In genomic region chr19:29420482-29421185, GRCh38 we compare ENCODE assay signal across 16 cellular contexts.
A peak's percentile ranks its signal among the peaks of the same experiment; 100 is the strongest.
DNase-seq lines count a peak whose midpoint lies in the region; ATAC-seq, FAIRE-seq and TF ChIP-seq lines count a peak whose summit lies in the region.
"Had no signal": no experiment of that assay in that cellular context is flagged by ENCODE, and none has a peak within 500 bp of the region (broad histone marks: within the 10 kb centered on the region; RNA-seq: fewer than 3 reads in every experiment).

No MANE protein-coding gene starts in this region.

- TF ChIP-seq CTCF in HEK293 (tag by site-specific recombination; IDR thresholded peaks at IDR 0.05) (no peak), H1 (IDR thresholded peaks at IDR 0.05; ENCODE audit: control extremely low read depth in 1 of 3, insufficient read depth in 1 of 3, low read depth in 1 of 3, low read length in 3 of 3) (no peak), smooth muscle cell (IDR thresholded peaks at IDR 0.05; ENCODE audit: borderline replicate concordance, insufficient read depth, poor library complexity, severe bottlenecking) (no peak)

- TF ChIP-seq POLR2A in H1 (IDR thresholded peaks at IDR 0.05; ENCODE audit: control extremely low read depth in 1 of 2, low read depth in 2 of 2, low read length in 2 of 2) = no peak

- no peak overlapping the region for H3K4me2 ChIP-seq in H1 (ENCODE audit: insufficient read depth in 1 of 2, low read depth in 2 of 2, low read length in 2 of 2)
- peak overlapping the region; percentile 55 for H3K4me2 ChIP-seq in smooth muscle cell

- no peaks in the 10 kb centered on the region for H3K9me3 ChIP-seq in HEK293 (ENCODE audit: control insufficient read depth, insufficient read depth, low read depth, low read length)
- peaks cover 0 to 13% of the 10 kb centered on the region in 2 experiments; a peak in 2 of 4 replicates for H3K9me3 ChIP-seq in H1 (ENCODE audit: insufficient read depth in 2 of 2, low read depth in 1 of 2, low read length in 1 of 2)
- no peaks in the 10 kb centered on the region for H3K9me3 ChIP-seq in smooth muscle cell (replicated peaks; ENCODE audit: low read depth)

- H3K14ac ChIP-seq in H1 (ENCODE audit: insufficient read length) = no peak overlapping the region

- ATAC-seq in GM18909 (IDR thresholded peaks at IDR 0.05; ENCODE audit: poor library complexity, unreplicated experiment) = no peak

- no peak overlapping the region for H4K5ac ChIP-seq in H1 (ENCODE audit: insufficient read length, low read depth, low read length)

- TF ChIP-seq EP300 in H1 (IDR thresholded peaks at IDR 0.05; ENCODE audit: borderline replicate concordance in 1 of 2, low read depth in 2 of 2, low read length in 2 of 2) = no peak

- H2BK12ac ChIP-seq in H1 (ENCODE audit: low read depth, low read length) = no peak overlapping the region

- H3K36me3 ChIP-seq in HEK293 (ENCODE audit: control insufficient read depth in 2 of 2, insufficient read depth in 1 of 2, low read length in 2 of 2) (no peaks in the 10 kb centered on the region), H1 (ENCODE audit: control insufficient read depth in 2 of 4, insufficient read depth in 4 of 4, low read length in 3 of 4) (no peaks in the 10 kb centered on the region), smooth muscle cell (ENCODE audit: low read depth) (no peaks in the 10 kb centered on the region)

- POLR2A ChIA-PET in HEK293 (lab: Yijun Ruan, JAX) (no interaction called here), H1 (lab: Charles Lee; ENCODE audit: partially characterized antibody) (no interaction called here)

- H3K27me3 ChIP-seq in H1 (replicated peaks in 1 of 4; ENCODE audit: control insufficient read depth in 3 of 4, extremely low read depth in 1 of 4, insufficient read depth in 3 of 4, low read length in 3 of 4) (no peaks in the 10 kb centered on the region), smooth muscle cell (ENCODE audit: low read depth) (no peaks in the 10 kb centered on the region)

- H4K8ac ChIP-seq in H1 (ENCODE audit: extremely low read depth, insufficient read depth, low read length) = no peak overlapping the region

- no peaks in the 10 kb centered on the region for H4K20me1 ChIP-seq in H1 (replicated peaks in 1 of 2; ENCODE audit: control insufficient read depth in 1 of 2, insufficient read depth in 2 of 2, low read length in 2 of 2)
- no peaks in the 10 kb centered on the region for H4K20me1 ChIP-seq in smooth muscle cell (ENCODE audit: low read depth)

- H4K91ac ChIP-seq in H1 (replicated peaks; ENCODE audit: insufficient read length, low read length) = no peak overlapping the region

- H2BK120ac ChIP-seq in H1 (replicated peaks; ENCODE audit: low read depth, low read length) = no peak overlapping the region

- TF ChIP-seq RAD21 in H1 (IDR thresholded peaks at IDR 0.05 in 1 of 2, conservative IDR thresholded peaks at IDR 0.05 in 1 of 2; ENCODE audit: low read depth in 2 of 2, low read length in 2 of 2) = no peak

- H3K4me1 ChIP-seq in HEK293 (ENCODE audit: control insufficient read depth, insufficient read depth, low read length) (no peaks in the 10 kb centered on the region), H1 (replicated peaks in 1 of 4; ENCODE audit: control insufficient read depth in 3 of 4, insufficient read depth in 4 of 4, low read length in 3 of 4) (no peaks in the 10 kb centered on the region; a peak in 1 of 7 replicates), smooth muscle cell (ENCODE audit: low read depth) (peaks cover 5% of the 10 kb centered on the region)

- no peak overlapping the region for H3K4me3 ChIP-seq in HEK293 (ENCODE audit: low read depth, low read length)
- H3K4me3 ChIP-seq in H1 (ENCODE audit: extremely low read depth in 1 of 4, insufficient read depth in 2 of 4, low read depth in 3 of 4, low read length in 4 of 4) = no peak overlapping the region
- no peak overlapping the region for H3K4me3 ChIP-seq in smooth muscle cell
- H3K4me3 ChIP-seq: GM23248 had no signal

- no peak overlapping the region for H3K4ac ChIP-seq in H1 (replicated peaks; ENCODE audit: insufficient read length, low read depth, low read length)

- no peak overlapping the region for H2AK5ac ChIP-seq in H1 (ENCODE audit: low read depth, low read length)

- no peak for DNase-seq in H1 (ENCODE audit: low read depth in 1 of 2, low spot score in 2 of 2)
- DNase-seq in smooth muscle cell (lab: John Stamatoyannopoulos, UW; ENCODE audit: unreplicated experiment) = no peak
- no peak for DNase-seq in stimulated activated CD4-positive, alpha-beta T cell treated with anti-CD3 and anti-CD28 coated beads, Interleukin-2, amount 100 ng/mL, for 48 hours
- DNase-seq in HT-29 (ENCODE audit: low spot score) = no peak
- DNase-seq: C1 segment of cervical spinal cord; Calu3; CD4-positive, alpha-beta memory T cell; COR-L47; DMS53; DMS79 treated with DMSO at 0.1 percent for 48 hours; H7; HCEC 1CT had no signal

- H2AFZ ChIP-seq in H1 (ENCODE audit: low read length) = no peak overlapping the region
- H2AFZ ChIP-seq in smooth muscle cell (ENCODE audit: low read depth) = no peak overlapping the region
- H2AFZ ChIP-seq: GM23248 had no signal

- no peak overlapping the region for H3K18ac ChIP-seq in H1 (ENCODE audit: extremely low read depth, low read length)

- no peak for FAIRE-seq in H1 (lab: Jason Lieb, UNC)
- FAIRE-seq: GM18507 had no signal

- H3K9ac ChIP-seq in H1 (replicated peaks in 1 of 4; ENCODE audit: extremely low read depth in 1 of 4, low read depth in 3 of 4, low read length in 3 of 4) (peak overlapping the region in 1 of 4 experiments; percentile 28; a peak in 1 of 7 replicates), smooth muscle cell (ENCODE audit: low read depth) (peak overlapping the region; percentile 54)
- H3K9ac ChIP-seq: GM23248 had no signal

- 90 to 100% methylated on average over 1 to 22 of the region's 22 CpGs for WGBS in H1 (ENCODE audit: extremely low coverage in 1 of 2, insufficient coverage in 1 of 2, insufficient read length in 1 of 2, insufficient replicate concordance in 2 of 2, low coverage in 1 of 2, low lambda C conversion rate in 2 of 2, missing lambda C conversion rate in 1 of 2), 2 experiments
- 57% methylated on average over 13 of the region's 22 CpGs for WGBS in smooth muscle cell (ENCODE audit: low lambda C conversion rate)

- no peak overlapping the region for H2BK20ac ChIP-seq in H1 (ENCODE audit: low read length)

- H2BK5ac ChIP-seq in H1 (ENCODE audit: low read depth, low read length) = no peak overlapping the region

- H3K79me2 ChIP-seq in H1 (ENCODE audit: control insufficient read depth in 1 of 2, insufficient read depth in 2 of 2, low read length in 2 of 2) = no peaks in the 10 kb centered on the region
- H3K79me2 ChIP-seq in smooth muscle cell (ENCODE audit: low read depth) = no peaks in the 10 kb centered on the region

- no peak overlapping the region for H3K56ac ChIP-seq in H1 (replicated peaks; ENCODE audit: insufficient read length, low read depth, low read length)

- CTCF ChIA-PET in HEK293 (lab: Yijun Ruan, JAX) = no interaction called here
- CTCF ChIA-PET in H1 (lab: Charles Lee; ENCODE audit: partially characterized antibody) = interaction anchor here (0.9 kb wide), 1 partner anchor 14 kb away, joined by 3 read pairs; no protein-coding TSS in a partner anchor

- no peak overlapping the region for H2BK15ac ChIP-seq in H1 (ENCODE audit: low read length)

- no peaks in the 10 kb centered on the region for H3K79me1 ChIP-seq in H1 (ENCODE audit: low read depth, low read length)

- no peak overlapping the region for H3K23ac ChIP-seq in H1 (ENCODE audit: insufficient read length)

- H3K23me2 ChIP-seq in H1 (ENCODE audit: low read depth, low read length) = no peaks in the 10 kb centered on the region; the same call in 1 of the 2 replicates

- no peaks in the 10 kb centered on the region for H3F3A ChIP-seq in smooth muscle cell (ENCODE audit: low read depth)

- no peak overlapping the region for H3K27ac ChIP-seq in HEK293 (ENCODE audit: extremely low read depth, low read depth, low read length)
- no peak overlapping the region for H3K27ac ChIP-seq in H1 (ENCODE audit: low read depth, low read length)
- H3K27ac ChIP-seq in smooth muscle cell (ENCODE audit: low read depth) = peak overlapping the region; percentile 89
- H3K27ac ChIP-seq: GM23248 had no signal

TF ChIP-seq in HEK293, 187 proteins besides CTCF, POLR2A, EP300 and RAD21:
- TF ChIP-seq EGR2 (tag by site-specific recombination; IDR thresholded peaks at IDR 0.05; ENCODE audit: low read depth) = peak; percentile 96
- peak; percentile 94 for TF ChIP-seq ZFHX2 (tag by site-specific recombination; conservative IDR thresholded peaks at IDR 0.05)
- no peak for TF ChIP-seq ZBTB20 (tag by site-specific recombination; IDR thresholded peaks at IDR 0.05)

TF ChIP-seq in H1, 55 proteins besides CTCF, POLR2A, EP300 and RAD21:
- TF ChIP-seq MAFK (IDR thresholded peaks at IDR 0.05; ENCODE audit: low read depth, low read length) (no peak), EGR1 (IDR thresholded peaks at IDR 0.05; ENCODE audit: borderline replicate concordance, low read depth, low read length) (no peak), CHD2 (IDR thresholded peaks at IDR 0.05; ENCODE audit: low read length) (no peak), CBX8 (IDR thresholded peaks at IDR 0.05; ENCODE audit: borderline replicate concordance, low read depth, low read length) (no peak), ASH2L (IDR thresholded peaks at IDR 0.05; ENCODE audit: low read length) (peak; percentile 78), TAF1 (IDR thresholded peaks at IDR 0.05; ENCODE audit: low read depth, low read length) (no peak)
